13 cellular contexts compared by ENCODE assay signal in the genomic region with DNA sequence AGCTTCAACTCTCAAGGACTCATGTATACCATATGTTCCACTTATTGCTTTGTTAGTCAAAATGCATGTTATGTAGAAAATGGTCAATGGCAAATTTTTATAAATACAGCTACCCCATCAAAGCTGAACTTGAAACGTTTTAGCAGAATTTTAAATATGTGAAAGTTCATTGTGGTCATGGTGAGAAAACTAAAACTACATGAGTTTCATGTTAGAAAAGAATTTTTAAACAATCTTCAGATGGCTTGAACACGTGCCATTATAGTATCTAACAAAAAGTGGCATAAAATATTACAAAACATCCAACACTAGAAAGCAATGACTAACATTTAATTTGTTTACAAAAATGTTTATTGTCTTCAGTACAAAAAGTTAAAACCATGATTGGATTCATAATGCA.
"Had no signal": no experiment of that assay in that cellular context is flagged by ENCODE, and none has a peak within 500 bp of the region (broad histone marks: within the 10 kb centered on the region; RNA-seq: fewer than 3 reads in every experiment).

No MANE protein-coding gene starts in this region.

- H3K4me1 ChIP-seq: neural progenitor cell, parathyroid adenoma had no signal

- H3K4me3 ChIP-seq: hepatocyte, neural progenitor cell had no signal

- H3K79me2 ChIP-seq: hepatocyte, parathyroid adenoma had no signal

- H3K4me2 ChIP-seq: hepatocyte, neural progenitor cell had no signal

- FAIRE-seq: colon had no signal

- H3K36me3 ChIP-seq: neural progenitor cell had no signal

- ATAC-seq: activated CD8-positive, alpha-beta T cell treated with anti-CD3 and anti-CD28 coated beads, Interleukin-2, amount 10 ng/mL, durations not matched to agents 7 days and 5 days; activated naive CD8-positive, alpha-beta T cell treated with anti-CD3 and anti-CD28 coated beads, Interleukin-2, amount 50 U/mL, for 24 hours had no signal

- H2AFZ ChIP-seq: hepatocyte, neural progenitor cell, parathyroid adenoma had no signal

- H3K9ac ChIP-seq: neural progenitor cell, parathyroid adenoma had no signal

- DNase-seq: activated CD4-positive, alpha-beta T cell treated with anti-CD3 and anti-CD28 coated beads for 48 hours; activated CD8-positive, alpha-beta memory T cell treated with anti-CD3 and anti-CD28 coated beads, Interleukin-2, amount 50 U/mL, for 48 hours; activated CD8-positive, alpha-beta T cell treated with anti-CD3 and anti-CD28 coated beads, Interleukin-2, amount 10 ng/mL, durations not matched to agents 7 days and 5 days; activated naive CD4-positive, alpha-beta T cell; activated naive CD8-positive, alpha-beta T cell treated with anti-CD3 and anti-CD28 coated beads, Interleukin-2, amount 50 U/mL, for 24 hours; stimulated activated CD4-positive, alpha-beta T cell treated with anti-CD3 and anti-CD28 coated beads, Interleukin-2, amount 100 ng/mL, for 48 hours; stimulated activated naive CD4-positive, alpha-beta T cell treated with Interleukin-2 at 50 U/mL for 16 hours; T1000 had no signal

- H3K27ac ChIP-seq: epithelial cell of prostate, hepatocyte, neural progenitor cell, parathyroid adenoma had no signal

- H3K27me3 ChIP-seq: hepatocyte, neural progenitor cell had no signal
